Comparison of ENCODE assay signal across 8 cellular contexts in the genomic region with DNA sequence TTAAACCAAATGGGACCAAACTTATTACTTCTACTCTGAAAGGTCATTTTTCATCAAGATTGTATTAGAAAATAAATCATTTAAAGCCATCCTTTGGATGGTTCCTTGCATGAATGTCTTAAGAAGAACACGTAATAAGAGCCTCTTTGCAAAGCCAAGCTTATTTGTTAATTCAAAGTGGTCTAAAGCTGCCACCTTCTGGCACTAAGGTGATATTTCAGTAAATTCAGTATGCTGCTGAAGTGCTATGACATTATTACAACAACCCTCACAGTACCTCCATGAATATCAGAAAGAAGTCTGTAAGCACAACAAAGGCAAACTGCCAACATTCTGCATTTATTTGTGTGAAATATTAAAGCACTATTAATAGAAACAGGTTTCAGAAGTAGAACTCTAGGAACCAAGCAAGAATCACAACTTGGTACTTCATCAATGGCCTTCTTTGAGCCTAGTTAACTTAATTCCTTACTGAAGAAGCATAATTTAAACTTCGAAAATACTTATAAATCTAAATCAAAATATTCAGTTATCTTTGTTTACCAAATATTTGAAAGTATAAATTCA. TPM values are rescaled to one million over a fixed set of nuclear protein-coding genes. Genes with fewer than 3 reads are reported as not detected.
A peak's percentile ranks its signal among the peaks of the same experiment; 100 is the strongest.
DNase-seq lines count a peak whose midpoint lies in the region; FAIRE-seq and TF ChIP-seq lines count a peak whose summit lies in the region.

No MANE protein-coding gene starts in this region.

- H3K9me2 ChIP-seq in neural cell (ENCODE audit: insufficient read depth, low read length) = no peaks in the 10 kb centered on the region

- no peaks in the 10 kb centered on the region for H3K36me3 Mint-ChIP-seq in activated naive CD8-positive, alpha-beta T cell treated with anti-CD3 and anti-CD28 coated beads for 36 hours

- FAIRE-seq in H54 (lab: Jason Lieb, UNC) = peak; percentile 73

- peak; percentile 91 for TF ChIP-seq RAD21 in neural cell (conservative IDR thresholded peaks at IDR 0.05)

- H4K20me1 ChIP-seq in neural cell (ENCODE audit: insufficient read depth) = no peaks in the 10 kb centered on the region

- no peak for TF ChIP-seq EP300 in neural cell (conservative IDR thresholded peaks at IDR 0.05; ENCODE audit: poor library complexity, severe bottlenecking)

- H2AFZ ChIP-seq in neural cell (ENCODE audit: low read depth, low read length) = no peak overlapping the region

- peak; percentile 37 for TF ChIP-seq CTCF in AG09319 (IDR thresholded peaks at IDR 0.05; ENCODE audit: low read depth, low read length)
- TF ChIP-seq CTCF in neural cell (IDR thresholded peaks at IDR 0.05; ENCODE audit: poor library complexity, severe bottlenecking) = peak; percentile 85

- no peak overlapping the region for H3K4me3 ChIP-seq in neural cell (ENCODE audit: low read length)

- H3K4me1 Mint-ChIP-seq in activated naive CD8-positive, alpha-beta T cell treated with anti-CD3 and anti-CD28 coated beads for 36 hours = no peaks in the 10 kb centered on the region

- H3K36me3 ChIP-seq in neural cell (ENCODE audit: insufficient read depth, low read length) = no peaks in the 10 kb centered on the region

- H3K9me3 ChIP-seq in neural cell (ENCODE audit: low read length) = no peaks in the 10 kb centered on the region

- no peaks in the 10 kb centered on the region for H3F3A ChIP-seq in neural cell (ENCODE audit: insufficient read depth, low read length, poor library complexity, severe bottlenecking)

- no peak overlapping the region for H3K9ac ChIP-seq in neural cell (ENCODE audit: low read length)

- no peak overlapping the region for H3K4me3 Mint-ChIP-seq in activated naive CD8-positive, alpha-beta T cell treated with anti-CD3 and anti-CD28 coated beads for 36 hours

- no peaks in the 10 kb centered on the region for H3K27me3 Mint-ChIP-seq in activated naive CD8-positive, alpha-beta T cell treated with anti-CD3 and anti-CD28 coated beads for 36 hours

- DNase-seq in AG09319 (ENCODE audit: extremely low read depth, low read depth) (no peak), H54 (ENCODE audit: insufficient read length, low spot score) (no peak), NCI-H460 (ENCODE audit: extremely low read depth, low read depth) (peak; percentile 54), dermis microvascular lymphatic vessel endothelial cell (ENCODE audit: low read depth in 2 of 2) (peak; percentile 40 to 66), UCSD-AML1 (lab: John Stamatoyannopoulos, UW; ENCODE audit: unreplicated experiment) (no peak), NK-92 (lab: John Stamatoyannopoulos, UW; ENCODE audit: unreplicated experiment) (no peak)
- no peak for DNase-seq in activated naive CD8-positive, alpha-beta T cell treated with anti-CD3 and anti-CD28 coated beads for 36 hours

- H3K27me3 ChIP-seq in neural cell (ENCODE audit: insufficient read depth, low read depth, low read length) = no peaks in the 10 kb centered on the region

- H3K27ac Mint-ChIP-seq in activated naive CD8-positive, alpha-beta T cell treated with anti-CD3 and anti-CD28 coated beads for 36 hours = no peak overlapping the region

- no peaks in the 10 kb centered on the region for H3K79me2 ChIP-seq in neural cell (replicated peaks; ENCODE audit: insufficient read depth, low read length)

- H3K4me2 ChIP-seq in neural cell (ENCODE audit: low read length) = no peak overlapping the region

- H3K27ac ChIP-seq in neural cell (ENCODE audit: low read length) = no peak overlapping the region

- peaks cover 8% of the 10 kb centered on the region for H3K9me3 Mint-ChIP-seq in activated naive CD8-positive, alpha-beta T cell treated with anti-CD3 and anti-CD28 coated beads for 36 hours

- TF ChIP-seq POLR2A in H54 (IDR thresholded peaks at IDR 0.05; ENCODE audit: low read depth, low read length) = no peak

TF ChIP-seq in neural cell, 6 proteins besides CTCF, POLR2A, EP300 and RAD21:
- TF ChIP-seq POLR2AphosphoS5 (IDR thresholded peaks at IDR 0.05) = no peak
- no peak for TF ChIP-seq TAF1 (IDR thresholded peaks at IDR 0.05; ENCODE audit: low read depth)
- no peak for TF ChIP-seq EZH2 (IDR thresholded peaks at IDR 0.05; ENCODE audit: borderline replicate concordance, insufficient read depth, low read length, poor library complexity, severe bottlenecking)
- TF ChIP-seq, protein P1, sequence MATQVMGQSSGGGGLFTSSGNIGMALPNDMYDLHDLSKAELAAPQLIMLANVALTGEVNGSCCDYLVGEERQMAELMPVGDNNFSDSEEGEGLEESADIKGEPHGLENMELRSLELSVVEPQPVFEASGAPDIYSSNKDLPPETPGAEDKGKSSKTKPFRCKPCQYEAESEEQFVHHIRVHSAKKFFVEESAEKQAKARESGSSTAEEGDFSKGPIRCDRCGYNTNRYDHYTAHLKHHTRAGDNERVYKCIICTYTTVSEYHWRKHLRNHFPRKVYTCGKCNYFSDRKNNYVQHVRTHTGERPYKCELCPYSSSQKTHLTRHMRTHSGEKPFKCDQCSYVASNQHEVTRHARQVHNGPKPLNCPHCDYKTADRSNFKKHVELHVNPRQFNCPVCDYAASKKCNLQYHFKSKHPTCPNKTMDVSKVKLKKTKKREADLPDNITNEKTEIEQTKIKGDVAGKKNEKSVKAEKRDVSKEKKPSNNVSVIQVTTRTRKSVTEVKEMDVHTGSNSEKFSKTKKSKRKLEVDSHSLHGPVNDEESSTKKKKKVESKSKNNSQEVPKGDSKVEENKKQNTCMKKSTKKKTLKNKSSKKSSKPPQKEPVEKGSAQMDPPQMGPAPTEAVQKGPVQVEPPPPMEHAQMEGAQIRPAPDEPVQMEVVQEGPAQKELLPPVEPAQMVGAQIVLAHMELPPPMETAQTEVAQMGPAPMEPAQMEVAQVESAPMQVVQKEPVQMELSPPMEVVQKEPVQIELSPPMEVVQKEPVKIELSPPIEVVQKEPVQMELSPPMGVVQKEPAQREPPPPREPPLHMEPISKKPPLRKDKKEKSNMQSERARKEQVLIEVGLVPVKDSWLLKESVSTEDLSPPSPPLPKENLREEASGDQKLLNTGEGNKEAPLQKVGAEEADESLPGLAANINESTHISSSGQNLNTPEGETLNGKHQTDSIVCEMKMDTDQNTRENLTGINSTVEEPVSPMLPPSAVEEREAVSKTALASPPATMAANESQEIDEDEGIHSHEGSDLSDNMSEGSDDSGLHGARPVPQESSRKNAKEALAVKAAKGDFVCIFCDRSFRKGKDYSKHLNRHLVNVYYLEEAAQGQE (IDR thresholded peaks at IDR 0.05; ENCODE audit: borderline replicate concordance) = no peak
- peak; percentile 83 for TF ChIP-seq SMC3 (conservative IDR thresholded peaks at IDR 0.05; ENCODE audit: poor library complexity)
- no peak for TF ChIP-seq MXI1 (conservative IDR thresholded peaks at IDR 0.05; ENCODE audit: poor library complexity, severe bottlenecking)

RNA-seq across cellular contexts. Expression of a gene that starts 53.1 kb away (rescaled TPM):
- 0.38 TPM in 1 of 2 replicates, not detected in the other for total RNA-seq in NCI-H460 (2014; rRNA removed; shearing (Covaris generic))
- not detected in 2 replicates for polyA plus RNA-seq in NCI-H460 (2014; cell fraction: nucleus; rRNA removed)
- 0.51 and 0.63 TPM in 2 replicates for total RNA-seq in dermis microvascular lymphatic vessel endothelial cell
- polyA plus RNA-seq in neural cell = not detected in 2 replicates
- not detected in 2 replicates for polyA minus RNA-seq in neural cell
- total RNA-seq in activated naive CD8-positive, alpha-beta T cell treated with anti-CD3 and anti-CD28 coated beads for 36 hours = not detected

Comparison
In these comparisons a context has a peak if more than half of its experiments do, and no peak if none do; other contexts are left out.
1. DNase-seq: peak in NCI-H460 (single experiment) and dermis microvascular lymphatic vessel endothelial cell (2 of 2); none in AG09319 (single experiment), H54 (single experiment), activated naive CD8-positive, alpha-beta T cell treated with anti-CD3 and anti-CD28 coated beads for 36 hours (single experiment), UCSD-AML1 (single experiment) and NK-92 (single experiment).